Comparison of ENCODE assay signal across 25 cellular contexts in genomic region chr6:82066196-82066595, GRCh38.
"Had no signal": no experiment of that assay in that cellular context is flagged by ENCODE, and none has a peak within 500 bp of the region (broad histone marks: within the 10 kb centered on the region; RNA-seq: fewer than 3 reads in every experiment).

No MANE protein-coding gene starts in this region.

- H3K36me3 ChIP-seq: gastroesophageal sphincter, heart left ventricle, ovary, sigmoid colon, stomach, thyroid gland, vagina had no signal

- ATAC-seq: gastroesophageal sphincter; left lobe of liver; naive thymus-derived CD8-positive, alpha-beta T cell; psoas muscle; stimulated activated effector memory CD8-positive, alpha-beta T cell treated with anti-CD3 and anti-CD28 coated beads, Interleukin-12 subunit alpha, Interleukin-12 subunit beta, amount 100 ng/mL, for 72 hours had no signal

- H3K9me3 ChIP-seq: gastroesophageal sphincter, heart left ventricle, ovary, psoas muscle, sigmoid colon, stomach, thyroid gland, vagina had no signal

- DNase-seq: cortex of kidney; foreskin fibroblast; heart left ventricle; kidney; mesendoderm; midbrain; naive thymus-derived CD8-positive, alpha-beta T cell; nephron progenitor cell; nucleus accumbens; ovary; posterior cingulate gyrus; psoas muscle; right cardiac atrium; sigmoid colon; stimulated activated CD4-positive, alpha-beta T cell treated with anti-CD3 and anti-CD28 coated beads, Interleukin-2, amount 100 ng/mL, for 24 hours; stimulated activated CD4-positive, alpha-beta T cell treated with anti-CD3 and anti-CD28 coated beads, Interleukin-4, amount 100 ng/mL, for 24 hours; stimulated activated naive CD4-positive, alpha-beta T cell treated with Interleukin-2 at 50 U/mL for 16 hours; stomach; thyroid gland; trophoblast cell had no signal

- H3K79me2 ChIP-seq: hepatocyte had no signal

- H2AFZ ChIP-seq: hepatocyte had no signal

- H3K27me3 ChIP-seq: gastroesophageal sphincter, heart left ventricle, hepatocyte, ovary, sigmoid colon, stomach, thyroid gland, vagina had no signal

- H3K4me3 ChIP-seq: gastroesophageal sphincter, heart left ventricle, hepatocyte, ovary, psoas muscle, sigmoid colon, stomach, thyroid gland, vagina had no signal

- H3K4me2 ChIP-seq: hepatocyte had no signal

- H3K27ac ChIP-seq: gastroesophageal sphincter, hepatocyte, ovary, psoas muscle, sigmoid colon, stomach, thyroid gland, vagina had no signal

- H3K4me1 ChIP-seq: gastroesophageal sphincter, psoas muscle, sigmoid colon, stomach, thyroid gland, vagina had no signal

- FAIRE-seq: kidney had no signal
